1 cellular context compared by ENCODE assay signal in genomic region chr9:3513265-3513818, GRCh38.
TF ChIP-seq lines count a peak whose summit lies in the region.

No MANE protein-coding gene starts in this region.

TF ChIP-seq in K562, 482 proteins besides CTCF, POLR2A, EP300 and RAD21 (continued from another document):
- no peak for TF ChIP-seq CEBPG (CRISPR knock-in tag; IDR thresholded peaks at IDR 0.05)
- TF ChIP-seq CEBPG (tag; conservative IDR thresholded peaks at IDR 0.05 in 1 of 2, IDR thresholded peaks at IDR 0.05 in 1 of 2): peak; percentile 62 to 76; a peak in 3 of 4 replicates
- no peak for TF ChIP-seq ZNF277 (CRISPR knock-in tag; IDR thresholded peaks at IDR 0.05; ENCODE audit: borderline replicate concordance)
- peak in 1 of 2 experiments; percentile 23 for TF ChIP-seq AFF1 (IDR thresholded peaks at IDR 0.05; ENCODE audit: low read depth in 1 of 2, partially characterized antibody in 2 of 2)
- peak; percentile 43; the same call in 1 of the 2 replicates for TF ChIP-seq ATF4 (CRISPR knock-in tag; IDR thresholded peaks at IDR 0.05)
- TF ChIP-seq SMARCE1 (IDR thresholded peaks at IDR 0.05): peak; percentile 28; the same call in 1 of the 2 replicates
- peak; percentile 36; the same call in 1 of the 2 replicates for TF ChIP-seq CEBPB (tag; IDR thresholded peaks at IDR 0.05)
- TF ChIP-seq SMARCA4 (IDR thresholded peaks at IDR 0.05): 0 out of 2 replicates have a peak, but pooled peaks have one; percentile 12
- peak; percentile 61; the same call in 1 of the 2 replicates for TF ChIP-seq ATF3 (IDR thresholded peaks at IDR 0.05)
- TF ChIP-seq ATF3 (CRISPR knock-in tag; conservative IDR thresholded peaks at IDR 0.05): no peak
- no peak for TF ChIP-seq ZNF785 (CRISPR knock-in tag; IDR thresholded peaks at IDR 0.05)
- TF ChIP-seq RCOR1 (IDR thresholded peaks at IDR 0.05; ENCODE audit: borderline replicate concordance in 1 of 2, low read depth in 2 of 2, low read length in 2 of 2): no peak
